Comparison of ENCODE assay signal across 22 cellular contexts in genomic region chr12:124445121-124445718, GRCh38.
DNase-seq lines count a peak whose midpoint lies in the region; ATAC-seq, FAIRE-seq and TF ChIP-seq lines count a peak whose summit lies in the region.
"Had no signal": no experiment of that assay in that cellular context is flagged by ENCODE, and none has a peak within 500 bp of the region (broad histone marks: within the 10 kb centered on the region; RNA-seq: fewer than 3 reads in every experiment).

No MANE protein-coding gene starts in this region.

- H3K27me3 Mint-ChIP-seq in activated naive CD4-positive, alpha-beta T cell treated with anti-CD3 and anti-CD28 coated beads for 36 hours (ENCODE audit: low read depth), result no peaks in the 10 kb centered on the region
- H3K27me3 Mint-ChIP-seq: activated naive CD8-positive, alpha-beta T cell treated with anti-CD3 and anti-CD28 coated beads for 36 hours; CD4-positive, CD25-positive, alpha-beta regulatory T cell; memory B cell; naive thymus-derived CD8-positive, alpha-beta T cell had no signal

- intact Hi-C loops in right lobe of liver (cut with DNase I), result no loop called here
- intact Hi-C loops in HepG2 (cut with micrococcal nuclease; ENCODE audit: unreplicated experiment), result no loop called here
- intact Hi-C loops in lower lobe of right lung (cut with DNase I), result no loop called here
- intact Hi-C loops in uterus (cut with DNase I; ENCODE audit: low total_unique reads), result no loop called here
- intact Hi-C loops in activated naive CD4-positive, alpha-beta T cell treated with anti-CD3 and anti-CD28 coated beads for 36 hours (cut with micrococcal nuclease), result no loop called here

- TF ChIP-seq EP300 in HepG2 (IDR thresholded peaks at IDR 0.05; ENCODE audit: low read depth in 2 of 2, low read length in 2 of 2) (no peak), HepG2 (CRISPR knock-in tag; IDR thresholded peaks at IDR 0.05; ENCODE audit: borderline replicate concordance) (no peak)

- H3K36me3 Mint-ChIP-seq in activated naive CD4-positive, alpha-beta T cell treated with anti-CD3 and anti-CD28 coated beads for 36 hours (ENCODE audit: low read depth), result peaks cover 15% of the 10 kb centered on the region

- in situ Hi-C loops in HepG2 (cut with HindIII; ENCODE audit: extremely low pct_ligation_motif_present, low pct_unique_long_range_greater_than_20kb), result no loop called here
- in situ Hi-C loops in brain microvascular endothelial cell (cut with HindIII; ENCODE audit: low pct_ligation_motif_present, low sequenced_read_pairs), result no loop called here

- FAIRE-seq in HepG2 (lab: Jason Lieb, UNC), result no peak
- FAIRE-seq: bronchial epithelial cell had no signal

- TF ChIP-seq CTCF in right lobe of liver (IDR thresholded peaks at IDR 0.05), result no peak
- no peak for TF ChIP-seq CTCF in HepG2 (CRISPR knock-in tag; IDR thresholded peaks at IDR 0.05)
- TF ChIP-seq CTCF in brain microvascular endothelial cell (IDR thresholded peaks at IDR 0.05; ENCODE audit: low read depth, low read length, missing control alignments), result peak; percentile 13
- no peak for TF ChIP-seq CTCF in lower lobe of right lung (IDR thresholded peaks at IDR 0.05)
- peak in 3 of 4 experiments; percentile 39 to 44 (median 42) for TF ChIP-seq CTCF in uterus (IDR thresholded peaks at IDR 0.05)

- DNase-seq in right lobe of liver (peak in 2 of 3 donors; percentile 10 to 52), HepG2 (ENCODE audit: low spot score) (no peak), brain microvascular endothelial cell (no peak), lower lobe of right lung (peak; percentile 24), uterus (no peak), HuH-7.5 (ENCODE audit: low spot score) (no peak), iPS-NIHi11 (ENCODE audit: low spot score) (no peak)
- DNase-seq in activated naive CD4-positive, alpha-beta T cell treated with anti-CD3 and anti-CD28 coated beads for 36 hours, result no peak
- DNase-seq: activated CD8-positive, alpha-beta memory T cell treated with anti-CD3 and anti-CD28 coated beads for 24 hours; activated naive CD8-positive, alpha-beta T cell treated with anti-CD3 and anti-CD28 coated beads for 36 hours; CD4-positive, CD25-positive, alpha-beta regulatory T cell; DMS79; esophagus squamous epithelium; naive thymus-derived CD8-positive, alpha-beta T cell; NCI-H1930; NCI-H69; stimulated activated naive CD4-positive, alpha-beta T cell treated with Interleukin-2 at 50 U/mL for 16 hours; trophoblast cell had no signal

- peaks cover 2% of the 10 kb centered on the region for H3K4me1 Mint-ChIP-seq in activated naive CD4-positive, alpha-beta T cell treated with anti-CD3 and anti-CD28 coated beads for 36 hours (ENCODE audit: low read depth)

- H3K9ac ChIP-seq in HepG2 (ENCODE audit: insufficient read depth, low read depth, low read length), result no peak overlapping the region

- no peak overlapping the region for H2AFZ ChIP-seq in HepG2 (ENCODE audit: low read length)

- H3K79me2 ChIP-seq in HepG2 (ENCODE audit: insufficient read depth, low read length), result no peaks in the 10 kb centered on the region

- no peaks in the 10 kb centered on the region for H3K9me3 ChIP-seq in right lobe of liver
- no peaks in the 10 kb centered on the region for H3K9me3 ChIP-seq in HepG2 (ENCODE audit: low read length)
- no peaks in the 10 kb centered on the region for H3K9me3 ChIP-seq in lower lobe of right lung
- H3K9me3 ChIP-seq in uterus, result no peaks in the 10 kb centered on the region
- H3K9me3 ChIP-seq: esophagus squamous epithelium, SJSA1 had no signal

- no peak overlapping the region for H3K4me2 ChIP-seq in HepG2 (ENCODE audit: low read depth, low read length)

- TF ChIP-seq POLR2A in right lobe of liver (IDR thresholded peaks at IDR 0.05) (no peak), HepG2 (IDR thresholded peaks at IDR 0.05; ENCODE audit: insufficient read depth in 1 of 2, low read depth in 2 of 2, low read length in 2 of 2) (no peak), uterus (IDR thresholded peaks at IDR 0.05) (no peak)

- H4K20me1 ChIP-seq in HepG2 (ENCODE audit: insufficient read depth, low read length), result no peaks in the 10 kb centered on the region

- no TSS peak for BruUV-seq in HepG2 (replicated peaks; lab: Mats Ljungman, UMichigan)

- H3K4me3 ChIP-seq in right lobe of liver, result no peak overlapping the region
- H3K4me3 ChIP-seq in HepG2 (replicated peaks in 1 of 3; ENCODE audit: insufficient read depth in 1 of 3, low read depth in 2 of 3, low read length in 3 of 3), result no peak overlapping the region
- H3K4me3 ChIP-seq in brain microvascular endothelial cell (ENCODE audit: low read depth, low read length), result no peak overlapping the region
- H3K4me3 ChIP-seq in lower lobe of right lung, result no peak overlapping the region
- no peak overlapping the region for H3K4me3 ChIP-seq in uterus
- H3K4me3 ChIP-seq: esophagus squamous epithelium, SJSA1 had no signal

- H3K4me1 ChIP-seq in right lobe of liver, result no peaks in the 10 kb centered on the region
- H3K4me1 ChIP-seq in HepG2 (ENCODE audit: insufficient read depth, low read length), result no peaks in the 10 kb centered on the region
- H3K4me1 ChIP-seq in lower lobe of right lung, result peaks cover 20% of the 10 kb centered on the region
- no peaks in the 10 kb centered on the region for H3K4me1 ChIP-seq in uterus

- H3K27me3 ChIP-seq in right lobe of liver, result no peaks in the 10 kb centered on the region
- H3K27me3 ChIP-seq in HepG2 (ENCODE audit: control insufficient read depth in 1 of 2, insufficient read depth in 2 of 2, low read length in 2 of 2), result no peaks in the 10 kb centered on the region
- no peaks in the 10 kb centered on the region for H3K27me3 ChIP-seq in brain microvascular endothelial cell (replicated peaks)
- no peaks in the 10 kb centered on the region for H3K27me3 ChIP-seq in lower lobe of right lung (ENCODE audit: low read depth)
- no peaks in the 10 kb centered on the region for H3K27me3 ChIP-seq in uterus
- H3K27me3 ChIP-seq: esophagus squamous epithelium, SJSA1 had no signal

- 93% methylated on average over 8 of the region's 39 CpGs for WGBS in right lobe of liver (ENCODE audit: insufficient coverage, low coverage, low lambda C conversion rate, missing lambda C conversion rate)
- 96% methylated on average over 39 of the region's 39 CpGs for WGBS in HepG2 (ENCODE audit: low lambda C conversion rate)

- peaks cover 0 to 4% (median 1%) of the 10 kb centered on the region in 4 donors for H3K36me3 ChIP-seq in right lobe of liver
- H3K36me3 ChIP-seq in HepG2 (replicated peaks in 1 of 2; ENCODE audit: control insufficient read depth in 1 of 2, insufficient read depth in 2 of 2, low read length in 2 of 2), result peaks cover 13 to 25% of the 10 kb centered on the region in 2 experiments
- H3K36me3 ChIP-seq in brain microvascular endothelial cell (replicated peaks), result peaks cover 36% of the 10 kb centered on the region
- peaks cover 91% of the 10 kb centered on the region for H3K36me3 ChIP-seq in lower lobe of right lung
- no peaks in the 10 kb centered on the region for H3K36me3 ChIP-seq in uterus

- no peak overlapping the region for H3K27ac ChIP-seq in right lobe of liver
- H3K27ac ChIP-seq in HepG2 (ENCODE audit: extremely low read length, insufficient read depth, low read length), result no peak overlapping the region
- H3K27ac ChIP-seq in brain microvascular endothelial cell, result no peak overlapping the region
- no peak overlapping the region for H3K27ac ChIP-seq in lower lobe of right lung
- peak overlapping the region; percentile 26 to 63 for H3K27ac ChIP-seq in uterus
- H3K27ac ChIP-seq: esophagus squamous epithelium, SJSA1 had no signal

- no peak overlapping the region for H3K4me3 Mint-ChIP-seq in activated naive CD4-positive, alpha-beta T cell treated with anti-CD3 and anti-CD28 coated beads for 36 hours
- H3K4me3 Mint-ChIP-seq: activated naive CD8-positive, alpha-beta T cell treated with anti-CD3 and anti-CD28 coated beads for 36 hours; CD4-positive, CD25-positive, alpha-beta regulatory T cell; memory B cell; naive thymus-derived CD8-positive, alpha-beta T cell had no signal

- CTCF ChIA-PET in HepG2 (lab: Yijun Ruan, JAX; ENCODE audit: low intra/inter-chr PET ratio, low total read pairs), result no interaction called here
- CTCF ChIA-PET in activated naive CD4-positive, alpha-beta T cell treated with anti-CD3 and anti-CD28 coated beads for 36 hours (lab: Charles Lee), result no interaction called here

- no peak for TF ChIP-seq RAD21 in HepG2 (CRISPR knock-in tag; IDR thresholded peaks at IDR 0.05)

- ATAC-seq in right lobe of liver (no peak), HepG2 (no peak), lower lobe of right lung (no peak)
- ATAC-seq: activated CD4-positive, CD25-positive, alpha-beta regulatory T cell treated with anti-CD3 and anti-CD28 coated beads, Interleukin-2, amount 50 U/mL, for 24 hours; naive thymus-derived CD8-positive, alpha-beta T cell had no signal

- H3K9me3 Mint-ChIP-seq in activated naive CD4-positive, alpha-beta T cell treated with anti-CD3 and anti-CD28 coated beads for 36 hours, result no peaks in the 10 kb centered on the region
- H3K9me3 Mint-ChIP-seq: activated naive CD8-positive, alpha-beta T cell treated with anti-CD3 and anti-CD28 coated beads for 36 hours; CD4-positive, CD25-positive, alpha-beta regulatory T cell; memory B cell; naive thymus-derived CD8-positive, alpha-beta T cell had no signal

- POLR2A ChIA-PET in HepG2 (lab: Yijun Ruan, JAX), result no interaction called here

- no peak overlapping the region for H3K27ac Mint-ChIP-seq in activated naive CD4-positive, alpha-beta T cell treated with anti-CD3 and anti-CD28 coated beads for 36 hours
- H3K27ac Mint-ChIP-seq: activated naive CD8-positive, alpha-beta T cell treated with anti-CD3 and anti-CD28 coated beads for 36 hours; memory B cell had no signal

TF ChIP-seq in HepG2, 621 proteins besides CTCF, POLR2A, EP300 and RAD21 (continues in another document):
- TF ChIP-seq PRMT3 (CRISPR knock-in tag; IDR thresholded peaks at IDR 0.05; ENCODE audit: borderline replicate concordance, low read depth), result no peak
- TF ChIP-seq MAF1 (CRISPR knock-in tag; IDR thresholded peaks at IDR 0.05; ENCODE audit: borderline replicate concordance), result no peak
- TF ChIP-seq, protein P1, sequence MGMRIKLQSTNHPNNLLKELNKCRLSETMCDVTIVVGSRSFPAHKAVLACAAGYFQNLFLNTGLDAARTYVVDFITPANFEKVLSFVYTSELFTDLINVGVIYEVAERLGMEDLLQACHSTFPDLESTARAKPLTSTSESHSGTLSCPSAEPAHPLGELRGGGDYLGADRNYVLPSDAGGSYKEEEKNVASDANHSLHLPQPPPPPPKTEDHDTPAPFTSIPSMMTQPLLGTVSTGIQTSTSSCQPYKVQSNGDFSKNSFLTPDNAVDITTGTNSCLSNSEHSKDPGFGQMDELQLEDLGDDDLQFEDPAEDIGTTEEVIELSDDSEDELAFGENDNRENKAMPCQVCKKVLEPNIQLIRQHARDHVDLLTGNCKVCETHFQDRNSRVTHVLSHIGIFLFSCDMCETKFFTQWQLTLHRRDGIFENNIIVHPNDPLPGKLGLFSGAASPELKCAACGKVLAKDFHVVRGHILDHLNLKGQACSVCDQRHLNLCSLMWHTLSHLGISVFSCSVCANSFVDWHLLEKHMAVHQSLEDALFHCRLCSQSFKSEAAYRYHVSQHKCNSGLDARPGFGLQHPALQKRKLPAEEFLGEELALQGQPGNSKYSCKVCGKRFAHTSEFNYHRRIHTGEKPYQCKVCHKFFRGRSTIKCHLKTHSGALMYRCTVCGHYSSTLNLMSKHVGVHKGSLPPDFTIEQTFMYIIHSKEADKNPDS (CRISPR knock-in tag; IDR thresholded peaks at IDR 0.05), result no peak
- TF ChIP-seq AHR (CRISPR knock-in tag; IDR thresholded peaks at IDR 0.05), result no peak

Comparison
In these comparisons a context has a peak if more than half of its experiments do, and no peak if none do; other contexts are left out.
1. DNase-seq: peak in right lobe of liver (2 of 3) and lower lobe of right lung (single experiment); none in HepG2 (single experiment), brain microvascular endothelial cell (single experiment), uterus (0 of 2), HuH-7.5 (single experiment), activated naive CD4-positive, alpha-beta T cell treated with anti-CD3 and anti-CD28 coated beads for 36 hours (single experiment) and iPS-NIHi11 (single experiment).
2. H3K27ac ChIP-seq: peak in uterus (2 of 2); none in right lobe of liver (0 of 3), HepG2 (single experiment), brain microvascular endothelial cell (single experiment) and lower lobe of right lung (single experiment).
3. CTCF ChIP-seq: peak in brain microvascular endothelial cell (single experiment) and uterus (3 of 4); none in right lobe of liver (0 of 4), HepG2 (single experiment) and lower lobe of right lung (single experiment).